Comparison of ENCODE assay signal across 9 cellular contexts in the genomic region with DNA sequence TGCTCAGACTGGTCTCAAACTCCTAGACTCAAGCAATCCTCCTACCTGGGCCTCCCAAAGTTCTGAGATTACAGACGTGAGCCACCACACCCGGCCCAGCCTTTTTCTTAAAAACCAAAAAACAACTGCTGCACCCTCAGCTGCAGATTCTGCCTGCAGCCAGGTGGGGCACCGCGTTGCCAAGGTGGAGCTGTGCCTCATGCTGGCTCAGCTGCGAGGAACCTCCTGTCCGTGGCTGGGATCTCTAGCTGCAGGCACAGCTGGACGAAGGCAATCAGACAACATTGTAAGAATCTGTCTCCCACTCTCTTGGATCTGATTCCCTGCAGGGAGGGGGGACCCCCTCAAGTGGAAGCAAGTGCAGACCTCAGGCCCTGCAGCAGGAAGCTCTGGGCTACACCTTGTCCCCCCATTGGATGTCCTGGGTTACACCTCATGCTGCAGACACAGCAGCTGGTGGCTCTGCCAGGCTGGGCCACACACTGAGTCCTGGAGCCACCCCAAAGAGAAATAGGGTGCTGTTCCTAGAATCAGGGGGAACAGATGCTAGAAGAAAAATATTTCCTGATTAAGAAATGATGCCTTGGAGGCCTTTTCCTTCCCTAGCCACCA. TPM values are rescaled to one million over a fixed set of nuclear protein-coding genes. Genes with fewer than 3 reads are reported as not detected.
DNase-seq lines count a peak whose midpoint lies in the region; ATAC-seq and TF ChIP-seq lines count a peak whose summit lies in the region.
"Had no signal": no experiment of that assay in that cellular context is flagged by ENCODE, and none has a peak within 500 bp of the region (broad histone marks: within the 10 kb centered on the region; RNA-seq: fewer than 3 reads in every experiment).

No MANE protein-coding gene starts in this region.

- peak overlapping the region; percentile 68 for H3K4me3 ChIP-seq in AG10803 (ENCODE audit: low read length)
- no peak overlapping the region for H3K4me3 ChIP-seq in Loucy (ENCODE audit: low read length, poor library complexity, severe bottlenecking)

- intact Hi-C loops in CD4-positive, alpha-beta T cell (cut with DNase I, micrococcal nuclease) = no loop called here

- ATAC-seq in CD4-positive, alpha-beta T cell (ENCODE audit: poor library complexity) = no peak

- no peaks in the 10 kb centered on the region for H3K36me3 Mint-ChIP-seq in nephron (ENCODE audit: low read depth)
- H3K36me3 Mint-ChIP-seq in CD4-positive, alpha-beta T cell (ENCODE audit: low read depth) = no peaks in the 10 kb centered on the region

- H3K9me3 ChIP-seq in Loucy (ENCODE audit: insufficient read depth, low read depth, low read length) = no peaks in the 10 kb centered on the region
- no peaks in the 10 kb centered on the region for H3K9me3 ChIP-seq in CD4-positive, alpha-beta T cell (ENCODE audit: control insufficient read depth, low read length)

- peak overlapping the region; percentile 55; the same call in 1 of the 2 replicates for H2AFZ ChIP-seq in Loucy (ENCODE audit: low read length)

- no peaks in the 10 kb centered on the region for H3K27me3 ChIP-seq in Loucy (ENCODE audit: insufficient read depth, low read length, poor library complexity, severe bottlenecking)
- peaks cover 5% of the 10 kb centered on the region for H3K27me3 ChIP-seq in CD4-positive, alpha-beta T cell (ENCODE audit: control insufficient read depth, insufficient read depth, low read length)

- H3K27me3 Mint-ChIP-seq in nephron (ENCODE audit: low read depth) = peaks cover 11% of the 10 kb centered on the region
- peaks cover 30% of the 10 kb centered on the region for H3K27me3 Mint-ChIP-seq in CD4-positive, alpha-beta T cell

- H3K9me2 ChIP-seq in Loucy (replicated peaks; ENCODE audit: low read depth, low read length) = no peaks in the 10 kb centered on the region

- POLR2A ChIA-PET in CD4-positive, alpha-beta T cell (lab: Charles Lee) = interaction anchor here (0.7 kb wide), 1 partner anchor 20 kb away, joined by 6 read pairs; no protein-coding TSS in a partner anchor

- H3K36me3 ChIP-seq in Loucy (ENCODE audit: insufficient read depth, low read length) = no peaks in the 10 kb centered on the region

- TF ChIP-seq CTCF in AG10803 (conservative IDR thresholded peaks at IDR 0.05; ENCODE audit: low read length) (no peak), Loucy (conservative IDR thresholded peaks at IDR 0.05; ENCODE audit: low read length) (peak; percentile 41; the same call in 1 of the 2 replicates), nephron (IDR thresholded peaks at IDR 0.05; ENCODE audit: unreplicated experiment in 3 of 3) (no peak)
- TF ChIP-seq CTCF in CD4-positive, alpha-beta T cell (IDR thresholded peaks at IDR 0.05) = no peak

- H3K9ac ChIP-seq in Loucy (ENCODE audit: low read depth, low read length, poor library complexity, severe bottlenecking) = no peak overlapping the region

- DNase-seq in AG10803 (ENCODE audit: low read depth) = no peak
- peak; percentile 25 for DNase-seq in dermis blood vessel endothelial cell
- no peak for DNase-seq in stimulated activated CD4-positive, alpha-beta T cell treated with anti-CD3 and anti-CD28 coated beads, Interleukin-12 subunit alpha, Interleukin-12 subunit beta, amount 100 ng/mL, for 4 hours
- no peak for DNase-seq in NCI-H510A (lab: John Stamatoyannopoulos, UW)
- no peak for DNase-seq in H4 (ENCODE audit: low spot score)
- DNase-seq in CD4-positive, alpha-beta T cell = no peak

- CTCF ChIA-PET in CD4-positive, alpha-beta T cell (lab: Charles Lee) = no interaction called here

- peak overlapping the region in 1 of 3 experiments; percentile 81 for H3K4me3 Mint-ChIP-seq in nephron
- H3K4me3 Mint-ChIP-seq in CD4-positive, alpha-beta T cell = no peak overlapping the region

- H3K4me2 ChIP-seq in Loucy (ENCODE audit: low read depth, low read length, poor library complexity, severe bottlenecking) = no peak overlapping the region

- H4K20me1 ChIP-seq in Loucy (ENCODE audit: insufficient read depth, low read length, poor library complexity, severe bottlenecking) = no peaks in the 10 kb centered on the region

- no peaks in the 10 kb centered on the region for H3K79me2 ChIP-seq in Loucy (ENCODE audit: insufficient read depth, low read length)

- no peak overlapping the region for H3K27ac ChIP-seq in CD4-positive, alpha-beta T cell (ENCODE audit: low read depth, low read length)
- H3K27ac ChIP-seq: HL-60 had no signal

- no peaks in the 10 kb centered on the region for H3K4me1 ChIP-seq in Loucy (ENCODE audit: insufficient read depth, low read length, poor library complexity, severe bottlenecking)

- peak overlapping the region; percentile 98 to 100 (median 99) for H3K27ac Mint-ChIP-seq in nephron
- H3K27ac Mint-ChIP-seq in CD4-positive, alpha-beta T cell = no peak overlapping the region

- H3K9me3 Mint-ChIP-seq in nephron = no peaks in the 10 kb centered on the region
- H3K9me3 Mint-ChIP-seq in CD4-positive, alpha-beta T cell = no peaks in the 10 kb centered on the region

- no peaks in the 10 kb centered on the region for H3F3A ChIP-seq in Loucy (ENCODE audit: low read depth)

- peaks cover 48% of the 10 kb centered on the region for H3K4me1 Mint-ChIP-seq in nephron
- no peaks in the 10 kb centered on the region for H3K4me1 Mint-ChIP-seq in CD4-positive, alpha-beta T cell (ENCODE audit: low read depth)

RNA-seq across cellular contexts. Expression of gene CIDEA, which starts 24.1 kb away (rescaled TPM):
- 1.2 and 1.9 TPM in 2 replicates for total RNA-seq in dermis blood vessel endothelial cell
- not detected in 2 replicates for total RNA-seq in H4 (2014; rRNA removed; shearing (Covaris generic))
- not detected for total RNA-seq in CD4-positive, alpha-beta T cell

RNA-seq across cellular contexts. Expression of gene TUBB6, which starts 29.8 kb away (rescaled TPM):
- total RNA-seq in dermis blood vessel endothelial cell = 877 and 1,390 TPM in 2 replicates
- 126 TPM in 2 replicates for total RNA-seq in H4 (2014; rRNA removed; shearing (Covaris generic))
- under 1 TPM; 0.88 to 0.98 TPM for total RNA-seq in CD4-positive, alpha-beta T cell

Comparison
In these comparisons a context has a peak if more than half of its experiments do, and no peak if none do; other contexts are left out.
1. RNA of gene TUBB6, which starts 29.8 kb away (total RNA-seq): 877 to 1,390 TPM in dermis blood vessel endothelial cell and 126 TPM in H4; 0.88 to 0.98 TPM in CD4-positive, alpha-beta T cell; every median in the first group is over 10 times any median in the second.